8 cellular contexts compared by ENCODE assay signal in the genomic region with DNA sequence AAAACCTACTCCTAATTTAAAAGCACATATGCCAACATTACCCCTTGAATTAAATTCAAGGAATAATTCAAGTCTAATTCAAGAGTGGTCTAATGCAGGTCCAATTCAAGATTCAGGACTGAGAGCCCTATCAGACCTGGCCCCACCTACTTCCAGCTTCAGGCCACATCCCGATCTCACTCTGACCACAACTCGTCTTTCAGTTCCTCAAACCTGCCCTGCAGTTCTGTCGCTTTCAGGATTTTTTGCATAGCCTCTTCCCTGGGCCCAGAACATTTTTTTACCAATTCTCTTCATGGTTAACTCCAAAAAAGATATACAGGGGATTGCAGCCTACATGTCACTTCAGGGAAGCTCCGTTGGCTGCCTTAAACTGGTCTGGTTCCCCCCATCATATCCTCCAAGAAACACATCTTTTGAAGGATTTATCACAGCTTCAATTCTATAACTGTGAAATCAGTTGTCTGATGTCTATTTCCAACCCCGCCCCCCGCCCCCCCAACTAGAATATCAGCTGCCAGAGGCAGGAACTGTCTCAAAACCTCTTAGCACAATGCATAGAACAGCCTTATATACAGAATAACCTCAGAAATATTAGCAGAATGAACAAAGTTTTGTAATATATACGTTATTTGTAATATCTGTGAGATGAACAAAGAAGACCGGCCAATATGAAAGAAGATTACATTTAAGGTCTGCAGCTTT. TPM values are rescaled to one million over a fixed set of nuclear protein-coding genes. Genes with fewer than 3 reads are reported as not detected.
A peak's percentile ranks its signal among the peaks of the same experiment; 100 is the strongest.
DNase-seq lines count a peak whose midpoint lies in the region; ATAC-seq and TF ChIP-seq lines count a peak whose summit lies in the region.

No MANE protein-coding gene starts in this region.

- peaks cover 0 to 16% (median 9%) of the 10 kb centered on the region in 4 donors for H3K4me1 ChIP-seq in Peyer's patch
- peaks cover 21 to 27% of the 10 kb centered on the region in 2 experiments for H3K4me1 ChIP-seq in neutrophil (ENCODE audit: control insufficient read depth in 1 of 2, insufficient read depth in 1 of 2, low read depth in 1 of 2, low read length in 1 of 2)
- no peaks in the 10 kb centered on the region for H3K4me1 ChIP-seq in HAP-1

- intact Hi-C loops in activated CD4-positive, alpha-beta T cell treated with anti-CD3 and anti-CD28 coated beads for 36 hours (cut with DNase I, micrococcal nuclease): no loop called here

- in situ Hi-C loops in HAP-1 (cut with MboI; ENCODE audit: low sequenced_read_pairs): no loop called here

- peak overlapping the region; percentile 48 for H3K27ac Mint-ChIP-seq in activated CD4-positive, alpha-beta T cell treated with anti-CD3 and anti-CD28 coated beads for 36 hours
- no peak overlapping the region for H3K27ac Mint-ChIP-seq in glutamatergic neuron (ENCODE audit: unreplicated experiment)

- H3K27me3 Mint-ChIP-seq in activated CD4-positive, alpha-beta T cell treated with anti-CD3 and anti-CD28 coated beads for 36 hours: no peaks in the 10 kb centered on the region
- H3K27me3 Mint-ChIP-seq in glutamatergic neuron (ENCODE audit: unreplicated experiment): peaks cover 1% of the 10 kb centered on the region

- H3K27ac ChIP-seq in Peyer's patch (peak overlapping the region in 1 of 4 donors; percentile 39), neutrophil (peak overlapping the region; percentile 55)

- H3K4me3 ChIP-seq in Peyer's patch: no peak overlapping the region
- no peak overlapping the region for H3K4me3 ChIP-seq in neutrophil (ENCODE audit: low read depth in 1 of 2, low read length in 1 of 2)
- H3K4me3 ChIP-seq in HAP-1: no peak overlapping the region

- H3K4me3 Mint-ChIP-seq in activated CD4-positive, alpha-beta T cell treated with anti-CD3 and anti-CD28 coated beads for 36 hours: no peak overlapping the region
- no peak overlapping the region for H3K4me3 Mint-ChIP-seq in glutamatergic neuron (ENCODE audit: unreplicated experiment)

- H3K36me3 Mint-ChIP-seq in activated CD4-positive, alpha-beta T cell treated with anti-CD3 and anti-CD28 coated beads for 36 hours (ENCODE audit: low read depth): peaks cover 16% of the 10 kb centered on the region
- no peaks in the 10 kb centered on the region for H3K36me3 Mint-ChIP-seq in glutamatergic neuron (ENCODE audit: unreplicated experiment)

- POLR2A ChIA-PET in activated CD4-positive, alpha-beta T cell treated with anti-CD3 and anti-CD28 coated beads for 36 hours (lab: Charles Lee): no interaction called here

- TF ChIP-seq POLR2A in Peyer's patch (IDR thresholded peaks at IDR 0.05): no peak

- peaks cover 82% of the 10 kb centered on the region for H3K4me1 Mint-ChIP-seq in activated CD4-positive, alpha-beta T cell treated with anti-CD3 and anti-CD28 coated beads for 36 hours
- H3K4me1 Mint-ChIP-seq in glutamatergic neuron (ENCODE audit: low read depth, unreplicated experiment): peaks cover 31% of the 10 kb centered on the region

- H3K36me3 ChIP-seq in Peyer's patch (no peaks in the 10 kb centered on the region), neutrophil (no peaks in the 10 kb centered on the region), HAP-1 (replicated peaks) (peaks cover 5% of the 10 kb centered on the region)

- no peak for TF ChIP-seq CTCF in Peyer's patch (IDR thresholded peaks at IDR 0.05)
- TF ChIP-seq CTCF in neutrophil (IDR thresholded peaks at IDR 0.05): no peak
- no peak for TF ChIP-seq CTCF in glutamatergic neuron (IDR thresholded peaks at IDR 0.05; ENCODE audit: partially characterized antibody, unreplicated experiment)

- CTCF ChIA-PET in activated CD4-positive, alpha-beta T cell treated with anti-CD3 and anti-CD28 coated beads for 36 hours (lab: Charles Lee): interaction anchor here (0.9 kb wide), 1 partner anchor 19 kb away, joined by 5 read pairs; no protein-coding TSS in a partner anchor

- DNase-seq in activated CD4-positive, alpha-beta T cell treated with anti-CD3 and anti-CD28 coated beads for 36 hours: peak; percentile 26
- no peak for DNase-seq in activated CD4-positive, alpha-beta T cell treated with anti-CD3 and anti-CD28 coated beads for 48 hours
- DNase-seq in Peyer's patch (peak in 2 of 3 donors; percentile 75 to 85), glutamatergic neuron (no peak), HAP-1 (ENCODE audit: low spot score in 2 of 2) (no peak), hippocampal formation (lab: John Stamatoyannopoulos, UW) (no peak)

- H3K9me3 Mint-ChIP-seq in activated CD4-positive, alpha-beta T cell treated with anti-CD3 and anti-CD28 coated beads for 36 hours (ENCODE audit: low read depth): no peaks in the 10 kb centered on the region
- peaks cover 8% of the 10 kb centered on the region for H3K9me3 Mint-ChIP-seq in glutamatergic neuron (ENCODE audit: unreplicated experiment)

- H3K9me3 ChIP-seq in Peyer's patch (no peaks in the 10 kb centered on the region), neutrophil (no peaks in the 10 kb centered on the region), HAP-1 (no peaks in the 10 kb centered on the region)

- no peak for ATAC-seq in activated CD4-positive, alpha-beta T cell treated with anti-CD3 and anti-CD28 coated beads for 36 hours
- peak; percentile 90 for ATAC-seq in HG02970 (IDR thresholded peaks at IDR 0.05; ENCODE audit: low FRiP score, unreplicated experiment)

- H3K27me3 ChIP-seq in Peyer's patch (no peaks in the 10 kb centered on the region), neutrophil (no peaks in the 10 kb centered on the region), HAP-1 (ENCODE audit: low read depth) (no peaks in the 10 kb centered on the region)

RNA-seq across cellular contexts. Expression of gene CCDC6, which starts 20.8 kb away (rescaled TPM):
- 10 to 100 TPM; 49.7 to 53.0 TPM for total RNA-seq in activated CD4-positive, alpha-beta T cell treated with anti-CD3 and anti-CD28 coated beads for 36 hours
- 10 to 100 TPM; 41.8 to 49.6 (median 48.6) TPM for total RNA-seq in Peyer's patch
- total RNA-seq in glutamatergic neuron (ENCODE audit: unreplicated experiment): 28.1 TPM

Comparison
In these comparisons a context has a peak if more than half of its experiments do, and no peak if none do; other contexts are left out.
1. DNase-seq: peak in activated CD4-positive, alpha-beta T cell treated with anti-CD3 and anti-CD28 coated beads for 36 hours (single experiment) and Peyer's patch (2 of 3); none in activated CD4-positive, alpha-beta T cell treated with anti-CD3 and anti-CD28 coated beads for 48 hours (single experiment), glutamatergic neuron (single experiment), HAP-1 (0 of 2) and hippocampal formation (0 of 2).